Comparison of ENCODE assay signal across 10 cellular contexts in the genomic region with DNA sequence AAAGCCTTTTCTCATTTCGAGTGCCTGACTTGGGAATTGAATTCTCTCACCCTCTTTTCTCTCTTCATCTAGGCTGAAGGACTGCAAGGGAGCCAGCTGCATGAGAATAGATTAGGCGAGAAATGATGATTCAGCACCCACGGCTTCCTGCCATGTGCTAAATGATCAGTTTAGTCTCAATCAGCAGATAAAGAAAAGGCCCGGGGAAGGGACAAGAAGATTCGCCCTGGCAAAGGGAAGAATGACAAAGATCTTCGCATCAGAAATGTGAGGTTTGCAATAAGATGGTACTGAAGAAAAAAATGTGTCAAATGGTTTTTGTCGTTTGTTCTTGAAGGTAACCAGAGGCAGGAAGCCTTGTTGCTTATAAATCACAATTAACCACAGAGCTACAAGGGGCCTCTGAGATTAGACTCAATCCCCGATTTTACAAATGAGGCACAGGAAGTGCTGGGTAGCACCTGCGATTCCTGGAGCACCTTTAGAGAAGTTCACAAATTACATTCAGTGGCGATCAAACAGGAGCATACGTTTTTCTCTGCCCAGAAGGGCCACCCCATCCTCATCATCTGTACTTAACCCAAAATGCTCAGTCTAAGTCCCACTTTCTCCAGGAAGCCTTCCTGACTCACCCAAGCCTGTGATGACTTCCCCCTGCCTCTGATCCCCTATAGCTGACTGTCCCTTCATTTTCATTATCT.
DNase-seq lines count a peak whose midpoint lies in the region; ATAC-seq and TF ChIP-seq lines count a peak whose summit lies in the region.
"Had no signal": no experiment of that assay in that cellular context is flagged by ENCODE, and none has a peak within 500 bp of the region (broad histone marks: within the 10 kb centered on the region; RNA-seq: fewer than 3 reads in every experiment).

No MANE protein-coding gene starts in this region.

- H3K4me1 Mint-ChIP-seq in WTC11, result peaks cover 54% of the 10 kb centered on the region

- DNase-seq in NCI-H1436 (lab: John Stamatoyannopoulos, UW) (peak; percentile 24), NCI-H1436 treated with DMSO at 0.1 percent for 48 hours (lab: John Stamatoyannopoulos, UW) (no peak), WTC11 (ENCODE audit: low spot score) (no peak), fibroblast of pulmonary artery (ENCODE audit: low read depth) (peak; percentile 5), superior temporal gyrus (ENCODE audit: extremely low spot score) (no peak), left ventricle myocardium superior (no peak), upper lobe of right lung (no peak)
- peak; percentile 17 to 33 for DNase-seq in stimulated activated CD4-positive, alpha-beta T cell treated with anti-CD3 and anti-CD28 coated beads, Interleukin-4, amount 100 ng/mL, for 4 hours
- DNase-seq: tibial artery had no signal

- H3K36me3 ChIP-seq in upper lobe of right lung, result no peaks in the 10 kb centered on the region
- H3K36me3 ChIP-seq: tibial artery had no signal

- H3K9me3 ChIP-seq in upper lobe of right lung, result no peaks in the 10 kb centered on the region
- H3K9me3 ChIP-seq: tibial artery had no signal

- no peaks in the 10 kb centered on the region for H3K27me3 ChIP-seq in upper lobe of right lung

- no peak for TF ChIP-seq CTCF in WTC11 (IDR thresholded peaks at IDR 0.05)
- TF ChIP-seq CTCF in fibroblast of pulmonary artery (IDR thresholded peaks at IDR 0.05; ENCODE audit: low read length, missing control alignments), result no peak
- no peak for TF ChIP-seq CTCF in upper lobe of right lung (IDR thresholded peaks at IDR 0.05)

- ATAC-seq in WTC11 (peak; percentile 75), left ventricle myocardium superior (no peak), upper lobe of right lung (no peak)

- no peaks in the 10 kb centered on the region; the same call in 1 of the 2 replicates for H3K27me3 Mint-ChIP-seq in WTC11 (ENCODE audit: low read depth)

- 0 out of 2 replicates have a peak, but pooled peaks cover 4% of the 10 kb centered on the region for H3K9me3 Mint-ChIP-seq in WTC11

- H3K36me3 Mint-ChIP-seq in WTC11, result no peaks in the 10 kb centered on the region

- peaks cover 6% of the 10 kb centered on the region for H3K4me1 ChIP-seq in upper lobe of right lung
- H3K4me1 ChIP-seq: tibial artery had no signal

- intact Hi-C loops in left ventricle myocardium superior (cut with micrococcal nuclease), result no loop called here
- intact Hi-C loops in upper lobe of right lung (cut with DNase I), result no loop called here

- POLR2A ChIA-PET in WTC11 (lab: Charles Lee), result no interaction called here

- CTCF ChIA-PET in WTC11 (lab: Charles Lee), result interaction anchor here (0.7 kb wide), 1 partner anchor 36 kb away, joined by 3 read pairs; no protein-coding TSS in a partner anchor

- no peak overlapping the region for H3K4me3 ChIP-seq in fibroblast of pulmonary artery (replicated peaks; ENCODE audit: low read depth, low read length)
- H3K4me3 ChIP-seq in upper lobe of right lung, result no peak overlapping the region
- H3K4me3 ChIP-seq: tibial artery had no signal

- peak overlapping the region; percentile 4; the same call in 1 of the 2 replicates for H3K4me3 Mint-ChIP-seq in WTC11

- peak overlapping the region; percentile 93 for H3K27ac Mint-ChIP-seq in WTC11

- H3K27ac ChIP-seq in upper lobe of right lung, result no peak overlapping the region
- H3K27ac ChIP-seq: 22Rv1, tibial artery had no signal

TF ChIP-seq in WTC11, 78 proteins besides CTCF, POLR2A, EP300 and RAD21:
- TF ChIP-seq FOXK1 (CRISPR knock-in tag; IDR thresholded peaks at IDR 0.05) (no peak), HMGA2 (CRISPR knock-in tag; IDR thresholded peaks at IDR 0.05) (no peak), MAX (CRISPR knock-in tag; IDR thresholded peaks at IDR 0.05) (peak; percentile 52; the same call in 1 of the 2 replicates), NFE2L1 (CRISPR knock-in tag; IDR thresholded peaks at IDR 0.05) (0 out of 2 replicates have a peak, but pooled peaks have one; percentile 66), ZNF232 (CRISPR knock-in tag; IDR thresholded peaks at IDR 0.05) (no peak)

Comparison
In these comparisons a context has a peak if more than half of its experiments do, and no peak if none do; other contexts are left out.
1. DNase-seq: peak in NCI-H1436 (single experiment), fibroblast of pulmonary artery (single experiment) and stimulated activated CD4-positive, alpha-beta T cell treated with anti-CD3 and anti-CD28 coated beads, Interleukin-4, amount 100 ng/mL, for 4 hours (2 of 2); none in NCI-H1436 treated with DMSO at 0.1 percent for 48 hours (single experiment), WTC11 (single experiment), superior temporal gyrus (single experiment), left ventricle myocardium superior (single experiment) and upper lobe of right lung (single experiment).